In the genomic region with DNA sequence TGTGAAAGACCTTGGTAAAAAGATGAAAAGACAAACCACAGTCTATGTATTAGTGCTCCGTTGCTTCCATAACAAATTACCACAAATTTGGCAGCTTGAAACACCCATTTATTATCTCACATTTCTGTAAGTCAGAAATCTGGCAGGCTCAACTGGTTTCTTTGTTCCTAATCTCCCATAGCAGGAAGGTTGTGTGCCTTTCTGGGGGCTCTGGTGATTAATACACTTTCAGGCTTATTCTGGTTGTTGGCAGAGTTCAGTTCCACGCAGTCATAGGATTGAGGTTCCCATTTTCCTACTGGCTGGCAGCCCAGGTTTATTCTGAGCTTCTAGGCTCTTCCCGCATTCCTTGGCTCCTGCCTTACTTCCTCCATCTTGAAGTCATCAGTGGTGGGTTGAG, we compare ENCODE assay signal across 12 cellular contexts.
DNase-seq lines count a peak whose midpoint lies in the region; ATAC-seq, FAIRE-seq and TF ChIP-seq lines count a peak whose summit lies in the region.
"Had no signal": no experiment of that assay in that cellular context is flagged by ENCODE, and none has a peak within 500 bp of the region (broad histone marks: within the 10 kb centered on the region; RNA-seq: fewer than 3 reads in every experiment).

No MANE protein-coding gene starts in this region.

- 29% methylated on average over 3 of the region's 3 CpGs for WGBS in K562 (ENCODE audit: insufficient coverage, low coverage, missing lambda C conversion rate)
- WGBS in thyroid gland, 2 donors: 61 to 66% methylated on average over 3 of the region's 3 CpGs

- no peaks in the 10 kb centered on the region for H3K36me3 Mint-ChIP-seq in MCF 10A (ENCODE audit: insufficient read depth, unreplicated experiment)

- intact Hi-C loops in MCF 10A (cut with micrococcal nuclease): no loop called here
- intact Hi-C loops in breast epithelium (cut with DNase I; ENCODE audit: low total_unique reads): no loop called here
- intact Hi-C loops in K562 (cut with micrococcal nuclease): loop anchor here (10.0 kb wide), 1 partner anchor 880 kb away; no protein-coding TSS in a partner anchor
- intact Hi-C loops in tibial artery (cut with DNase I; ENCODE audit: low total_unique reads): no loop called here
- intact Hi-C loops in thyroid gland (cut with DNase I): no loop called here

- peak overlapping the region; percentile 52 for H3K27ac Mint-ChIP-seq in MCF 10A (ENCODE audit: low read depth, unreplicated experiment)

- peak; percentile 88 for DNase-seq in MCF 10A (ENCODE audit: unreplicated experiment)
- no peak for DNase-seq in breast epithelium (ENCODE audit: low spot score in 2 of 2)
- DNase-seq in K562 (ENCODE audit: extremely low read depth in 1 of 4, low spot score in 3 of 4): no peak
- peak; percentile 48 for DNase-seq in glomerular visceral epithelial cell (ENCODE audit: extremely low spot score)
- peak; percentile 62 to 76 for DNase-seq in tibial artery
- DNase-seq in thyroid gland: no peak
- DNase-seq in globus pallidus (ENCODE audit: low spot score): no peak
- DNase-seq: kidney, NCI-H187 treated with DMSO at 0.1 percent for 48 hours, T-helper 2 cell had no signal

- TF ChIP-seq CTCF in MCF 10A (IDR thresholded peaks at IDR 0.05; ENCODE audit: unreplicated experiment) (no peak), breast epithelium (IDR thresholded peaks at IDR 0.05) (no peak), K562 (IDR thresholded peaks at IDR 0.05 in 2 of 3, conservative IDR thresholded peaks at IDR 0.05 in 1 of 3; ENCODE audit: insufficient read depth in 2 of 3, low read depth in 1 of 3, low read length in 3 of 3) (no peak), tibial artery (IDR thresholded peaks at IDR 0.05) (no peak), thyroid gland (IDR thresholded peaks at IDR 0.05) (no peak)

- TF ChIP-seq EP300 in K562 (IDR thresholded peaks at IDR 0.05; ENCODE audit: low read length): no peak

- H3K4me1 ChIP-seq in breast epithelium (no peaks in the 10 kb centered on the region), K562 (replicated peaks in 1 of 2; ENCODE audit: control insufficient read depth in 2 of 2, insufficient read depth in 2 of 2, low read length in 2 of 2) (peaks cover 3 to 16% of the 10 kb centered on the region in 2 experiments; a peak in 4 of 5 replicates), tibial artery (peaks cover 0 to 12% (median 8%) of the 10 kb centered on the region in 4 donors), thyroid gland (peaks cover 7 to 13% of the 10 kb centered on the region in 2 donors)

- H3K9me3 ChIP-seq in breast epithelium: no peaks in the 10 kb centered on the region
- no peaks in the 10 kb centered on the region for H3K9me3 ChIP-seq in K562 (replicated peaks; ENCODE audit: control insufficient read depth, insufficient read depth, low read depth, low read length)
- no peaks in the 10 kb centered on the region for H3K9me3 ChIP-seq in tibial artery
- H3K9me3 ChIP-seq in thyroid gland: no peaks in the 10 kb centered on the region

- in situ Hi-C loops in K562 (cut with MboI): no loop called here

- no peaks in the 10 kb centered on the region for H3K9me1 ChIP-seq in K562 (ENCODE audit: control insufficient read depth, insufficient read depth, low read length)

- H3K79me2 ChIP-seq in K562 (ENCODE audit: control insufficient read depth, insufficient read depth, low read length): no peaks in the 10 kb centered on the region; the same call in 2 of the 3 replicates

- H3K36me3 ChIP-seq in breast epithelium (no peaks in the 10 kb centered on the region), K562 (ENCODE audit: control insufficient read depth, insufficient read depth, low read length) (no peaks in the 10 kb centered on the region), tibial artery (no peaks in the 10 kb centered on the region), thyroid gland (no peaks in the 10 kb centered on the region)

- H4K20me1 ChIP-seq in K562 (replicated peaks; ENCODE audit: control insufficient read depth, insufficient read depth, low read length): no peaks in the 10 kb centered on the region

- H3K27me3 Mint-ChIP-seq in MCF 10A (ENCODE audit: insufficient read depth, unreplicated experiment): no peaks in the 10 kb centered on the region

- peak; percentile 65 for FAIRE-seq in K562 (lab: Jason Lieb, UNC)
- FAIRE-seq: A204.1, kidney had no signal

- H3K4me3 Mint-ChIP-seq in MCF 10A (ENCODE audit: unreplicated experiment): no peak overlapping the region

- H3K9me3 Mint-ChIP-seq in MCF 10A (ENCODE audit: unreplicated experiment): peaks cover 15% of the 10 kb centered on the region

- BruUV-seq in MCF 10A (replicated peaks; lab: Mats Ljungman, UMichigan) (no TSS peak), K562 (replicated peaks; lab: Mats Ljungman, UMichigan) (no TSS peak)

- H2AFZ ChIP-seq in K562 (ENCODE audit: low read depth, low read length): no peak overlapping the region

- no peak for TF ChIP-seq RAD21 in K562 (CRISPR knock-in tag; conservative IDR thresholded peaks at IDR 0.05 in 1 of 2, IDR thresholded peaks at IDR 0.05 in 1 of 2)

- POLR2A ChIA-PET in MCF 10A (lab: Yijun Ruan, JAX): interaction anchor here (0.8 kb wide), 1 partner anchor 70 kb away, joined by 4 read pairs; no protein-coding TSS in a partner anchor
- POLR2A ChIA-PET in K562 (lab: Yijun Ruan, JAX): interaction anchor here (1.8 kb wide), 1 partner anchor 16 kb away, joined by 9 read pairs; no protein-coding TSS in a partner anchor

- no peak overlapping the region for H3K9ac ChIP-seq in K562 (ENCODE audit: insufficient read depth in 1 of 2, low read depth in 2 of 2, low read length in 2 of 2)

- no peak overlapping the region for H3K4me3 ChIP-seq in breast epithelium
- no peak overlapping the region for H3K4me3 ChIP-seq in K562
- H3K4me3 ChIP-seq in tibial artery: no peak overlapping the region
- no peak overlapping the region for H3K4me3 ChIP-seq in thyroid gland (replicated peaks in 1 of 3)

- no peak for TF ChIP-seq POLR2A in breast epithelium (IDR thresholded peaks at IDR 0.05)
- no peak for TF ChIP-seq POLR2A in K562 (conservative IDR thresholded peaks at IDR 0.05)
- no peak for TF ChIP-seq POLR2A in thyroid gland (IDR thresholded peaks at IDR 0.05)

- ATAC-seq in K562 (no peak), GM21381 (IDR thresholded peaks at IDR 0.05; ENCODE audit: unreplicated experiment) (no peak)

- H3K27ac ChIP-seq in breast epithelium: no peak overlapping the region
- no peak overlapping the region for H3K27ac ChIP-seq in K562 (ENCODE audit: extremely low read depth, low read depth, low read length)
- peak overlapping the region in 1 of 2 donors; percentile 5 for H3K27ac ChIP-seq in tibial artery
- no peak overlapping the region for H3K27ac ChIP-seq in thyroid gland

- H3K27me3 ChIP-seq in breast epithelium: no peaks in the 10 kb centered on the region
- no peaks in the 10 kb centered on the region for H3K27me3 ChIP-seq in K562 (ENCODE audit: control insufficient read depth in 2 of 2, insufficient read depth in 2 of 2, low read length in 2 of 2)
- no peaks in the 10 kb centered on the region for H3K27me3 ChIP-seq in tibial artery
- no peaks in the 10 kb centered on the region for H3K27me3 ChIP-seq in thyroid gland

- H3K4me2 ChIP-seq in K562 (ENCODE audit: insufficient read depth, low read length): no peak overlapping the region

- CTCF ChIA-PET in MCF 10A (lab: Yijun Ruan, JAX) (interaction anchor here (1.0 kb wide), 1 partner anchor 75 kb away, joined by 3 read pairs; no protein-coding TSS in a partner anchor), K562 (lab: Yijun Ruan, JAX; ENCODE audit: low intra/inter-chr PET ratio) (no interaction called here)

- peaks cover 15% of the 10 kb centered on the region for H3K4me1 Mint-ChIP-seq in MCF 10A (ENCODE audit: insufficient read depth, unreplicated experiment)

TF ChIP-seq in K562, 482 proteins besides CTCF, POLR2A, EP300 and RAD21 (continues in another document):
- TF ChIP-seq TEAD4 (IDR thresholded peaks at IDR 0.05; ENCODE audit: low read length): peak; percentile 31; the same call in 1 of the 2 replicates
- no peak for TF ChIP-seq TEAD4 (CRISPR knock-in tag; IDR thresholded peaks at IDR 0.05; ENCODE audit: borderline replicate concordance)
- no peak for TF ChIP-seq DPF2 (IDR thresholded peaks at IDR 0.05)
- no peak for TF ChIP-seq SOX6 (IDR thresholded peaks at IDR 0.05)
- no peak for TF ChIP-seq POLR2H (tag; IDR thresholded peaks at IDR 0.05; ENCODE audit: low read depth)
- no peak for TF ChIP-seq HDGF (IDR thresholded peaks at IDR 0.05)
- TF ChIP-seq ERF (CRISPR knock-in tag; IDR thresholded peaks at IDR 0.05): no peak
- TF ChIP-seq, protein P1, sequence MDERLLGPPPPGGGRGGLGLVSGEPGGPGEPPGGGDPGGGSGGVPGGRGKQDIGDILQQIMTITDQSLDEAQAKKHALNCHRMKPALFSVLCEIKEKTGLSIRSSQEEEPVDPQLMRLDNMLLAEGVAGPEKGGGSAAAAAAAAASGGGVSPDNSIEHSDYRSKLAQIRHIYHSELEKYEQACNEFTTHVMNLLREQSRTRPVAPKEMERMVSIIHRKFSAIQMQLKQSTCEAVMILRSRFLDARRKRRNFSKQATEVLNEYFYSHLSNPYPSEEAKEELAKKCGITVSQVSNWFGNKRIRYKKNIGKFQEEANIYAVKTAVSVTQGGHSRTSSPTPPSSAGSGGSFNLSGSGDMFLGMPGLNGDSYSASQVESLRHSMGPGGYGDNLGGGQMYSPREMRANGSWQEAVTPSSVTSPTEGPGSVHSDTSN (CRISPR knock-in tag; IDR thresholded peaks at IDR 0.05; ENCODE audit: low read depth): no peak
- TF ChIP-seq, protein P1 (tag; conservative IDR thresholded peaks at IDR 0.05; ENCODE audit: low read depth): 0 out of 2 replicates have a peak, but pooled peaks have one; percentile 7
- no peak for TF ChIP-seq STAT5A (IDR thresholded peaks at IDR 0.05; ENCODE audit: borderline replicate concordance, low read length)

Comparison
In these comparisons a context has a peak if more than half of its experiments do, and no peak if none do; other contexts are left out.
1. DNase-seq: peak in MCF 10A (single experiment), glomerular visceral epithelial cell (single experiment) and tibial artery (2 of 2); none in breast epithelium (0 of 2), K562 (0 of 4), thyroid gland (0 of 2) and globus pallidus (single experiment).